ENCODE assay signal across 8 cellular contexts in genomic region chr19:15869109-15869555, GRCh38. TPM values are rescaled to one million over a fixed set of nuclear protein-coding genes. Genes with fewer than 3 reads are reported as not detected.
DNase-seq lines count a peak whose midpoint lies in the region; ATAC-seq and TF ChIP-seq lines count a peak whose summit lies in the region.

No MANE protein-coding gene starts in this region.

- H3K9me3 ChIP-seq in testis = no peaks in the 10 kb centered on the region

- no peak for TF ChIP-seq POLR2A in testis (IDR thresholded peaks at IDR 0.05)

- ATAC-seq in left colon (peak; percentile 94), HG02759 (IDR thresholded peaks at IDR 0.05; ENCODE audit: unreplicated experiment) (no peak), GM19351 (IDR thresholded peaks at IDR 0.05; ENCODE audit: unreplicated experiment) (no peak)

- TF ChIP-seq CTCF in MCF 10A (IDR thresholded peaks at IDR 0.05; ENCODE audit: unreplicated experiment) (peak; percentile 57), testis (IDR thresholded peaks at IDR 0.05) (peak in 2 of 3 experiments; percentile 46 to 52)

- CTCF ChIA-PET in MCF 10A (lab: Yijun Ruan, JAX) = interaction anchor here (0.5 to 1.3 kb wide), 9 partner anchors 9 to 312 kb away, joined by 3 to 8 read pairs (median 4); no protein-coding TSS in a partner anchor

- POLR2A ChIA-PET in MCF 10A (lab: Yijun Ruan, JAX) = interaction anchor here (1.6 kb wide), 1 partner anchor 33 kb away, joined by 6 read pairs; no protein-coding TSS in a partner anchor

- no peaks in the 10 kb centered on the region for H3K4me1 Mint-ChIP-seq in MCF 10A (ENCODE audit: insufficient read depth, unreplicated experiment)

- 6 to 9% methylated on average over 3 of the region's 3 CpGs for WGBS in testis, 2 donors

- H3K4me1 ChIP-seq in testis = no peaks in the 10 kb centered on the region

- no peaks in the 10 kb centered on the region for H3K27me3 Mint-ChIP-seq in MCF 10A (ENCODE audit: insufficient read depth, unreplicated experiment)

- TF ChIP-seq EP300 in Ishikawa (IDR thresholded peaks at IDR 0.05; ENCODE audit: borderline replicate concordance) = no peak

- H3K36me3 ChIP-seq in testis (ENCODE audit: low read depth, missing control alignments) = no peaks in the 10 kb centered on the region

- no peak overlapping the region for H3K4me3 ChIP-seq in testis

- H3K27ac ChIP-seq in testis = no peak overlapping the region

- intact Hi-C loops in MCF 10A (cut with micrococcal nuclease) = loop anchor here (1.0 kb wide), 1 partner anchor 240 kb away; no protein-coding TSS in a partner anchor
- intact Hi-C loops in left colon (cut with DNase I, micrococcal nuclease) = loop anchor here in 1 of 2 donors (5.0 kb wide), 1 partner anchor 242 kb away; no protein-coding TSS in a partner anchor
- intact Hi-C loops in testis (cut with DNase I; ENCODE audit: low total_unique reads) = no loop called here

- no peaks in the 10 kb centered on the region for H3K36me3 Mint-ChIP-seq in MCF 10A (ENCODE audit: insufficient read depth, unreplicated experiment)

- BruUV-seq in MCF 10A (replicated peaks; lab: Mats Ljungman, UMichigan) = no TSS peak

- peak; percentile 69 for TF ChIP-seq RAD21 in Ishikawa (IDR thresholded peaks at IDR 0.05; ENCODE audit: low read depth)

- H3K9me3 Mint-ChIP-seq in MCF 10A (ENCODE audit: unreplicated experiment) = peaks cover 5% of the 10 kb centered on the region

- H3K27me3 ChIP-seq in testis = no peaks in the 10 kb centered on the region

- H3K27ac Mint-ChIP-seq in MCF 10A (ENCODE audit: low read depth, unreplicated experiment) = no peak overlapping the region

- no peak overlapping the region for H3K4me3 Mint-ChIP-seq in MCF 10A (ENCODE audit: unreplicated experiment)

- DNase-seq in DMS153 treated with DMSO at 0.1 percent for 48 hours (lab: John Stamatoyannopoulos, UW; ENCODE audit: unreplicated experiment) (peak; percentile 73), SW480 (ENCODE audit: low spot score) (peak; percentile 54), MCF 10A (ENCODE audit: unreplicated experiment) (peak; percentile 60), left colon (peak in 1 of 2 donors; percentile 31), testis (peak; percentile 36)

TF ChIP-seq in Ishikawa, 13 proteins besides CTCF, POLR2A, EP300 and RAD21:
- TF ChIP-seq ZBTB7A (IDR thresholded peaks at IDR 0.05; ENCODE audit: low read depth) (no peak), REST (IDR thresholded peaks at IDR 0.05; ENCODE audit: low read depth) (no peak)
TF ChIP-seq in Ishikawa: peak in this region for 0.

RNA-seq across cellular contexts. Expression of gene CYP4F2, which starts 28.7 kb away (rescaled TPM):
- 0.14 and 0.59 TPM in 2 replicates for total RNA-seq in MCF 10A (2022)
- total RNA-seq in left colon = 10 to 100 TPM in 1 of 2 donors, 1 to 10 TPM in 1; 8.5 to 11.1 TPM
- 1 to 10 TPM; 3.3 to 4.1 TPM for total RNA-seq in testis
- polyA plus RNA-seq in testis (ENCODE audit: insufficient read depth, low read depth, low replicate concordance) = 1.8 TPM

RNA-seq across cellular contexts. Expression of gene OR10H1, which starts 53.7 kb away (rescaled TPM):
- total RNA-seq in MCF 10A (2022) (not detected in 2 replicates), left colon (under 1 TPM in 1 of 2 donors, not detected in 1; 0.09 TPM), testis (under 1 TPM; 0.25 to 0.39 TPM)
- polyA plus RNA-seq in testis (ENCODE audit: insufficient read depth, low read depth, low replicate concordance) = 0.20 TPM
